ENCODE assay signal across 30 cellular contexts in the genomic region with DNA sequence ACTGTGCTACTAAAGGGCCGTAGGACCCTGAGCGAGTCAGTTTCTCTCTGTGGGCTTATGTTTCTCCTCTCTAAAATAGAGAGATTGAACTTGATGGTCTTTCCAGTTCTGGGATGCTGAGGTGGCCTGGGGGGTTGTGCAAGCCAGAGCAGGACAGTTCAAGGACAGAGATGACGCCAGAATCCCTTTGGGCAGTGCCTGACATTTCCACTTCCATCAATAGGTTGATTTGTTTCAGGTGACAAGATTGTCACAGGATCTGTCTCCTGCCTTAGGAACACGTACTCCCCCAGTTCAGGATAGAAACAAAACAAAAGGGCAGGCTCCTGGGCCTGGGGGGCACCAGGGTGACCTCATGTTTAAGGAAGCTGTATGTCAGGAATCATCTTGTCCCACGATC.
"Had no signal": no experiment of that assay in that cellular context is flagged by ENCODE, and none has a peak within 500 bp of the region (broad histone marks: within the 10 kb centered on the region; RNA-seq: fewer than 3 reads in every experiment).

No MANE protein-coding gene starts in this region.

- H3K36me3 Mint-ChIP-seq: activated naive CD4-positive, alpha-beta T cell treated with anti-CD3 and anti-CD28 coated beads, Interleukin-2, amount 50 U/mL, for 72 hours; WTC11 had no signal

- H3K27ac ChIP-seq: ascending aorta, body of pancreas, Peyer's patch, RWPE1, SJSA1 had no signal

- H3K27me3 Mint-ChIP-seq: activated T-cell treated with anti-CD3 and anti-CD28 coated beads, Interleukin-2, amount 50 U/mL, for 24 hours had no signal

- H3K27me3 ChIP-seq: ascending aorta, body of pancreas, MG63, Peyer's patch, SJSA1 had no signal

- DNase-seq: activated CD4-positive, alpha-beta T cell treated with anti-CD3 and anti-CD28 coated beads for 48 hours; activated CD4-positive, alpha-beta T cell treated with anti-CD3 and anti-CD28 coated beads, Interleukin-2, amount 50 U/mL, for 4 hours; activated CD4-positive, CD25-positive, alpha-beta regulatory T cell treated with anti-CD3 and anti-CD28 coated beads, Interleukin-2, amount 50 U/mL, for 72 hours; activated effector memory CD4-positive, alpha-beta T cell treated with Interleukin-2 at 50 U/mL for 16 hours; activated naive CD4-positive, alpha-beta T cell treated with Interleukin-2 at 50 U/mL for 16 hours; activated naive CD8-positive, alpha-beta T cell treated with anti-CD3 and anti-CD28 coated beads, Interleukin-2, amount 50 U/mL, for 24 hours; activated T-cell treated with anti-CD3 and anti-CD28 coated beads, Interleukin-2, amount 50 U/mL, for 24 hours; amniotic stem cell; body of pancreas; central memory CD4-positive, alpha-beta T cell; MG63; MV-4-11; NCI-H1092 treated with DMSO at 0.1 percent for 48 hours; NCI-H1417 treated with DMSO at 0.1 percent for 48 hours; NCI-H1694; NCI-H2029; NCI-H345; NCI-H510A; NCI-H526 treated with DMSO at 0.1 percent for 48 hours; NCI-H82; Peyer's patch; SHP77; T-helper 17 cell; T-helper 9 cell had no signal

- H3K36me3 ChIP-seq: ascending aorta, MG63, Peyer's patch, SJSA1 had no signal

- H3K27ac Mint-ChIP-seq: activated naive CD4-positive, alpha-beta T cell treated with anti-CD3 and anti-CD28 coated beads, Interleukin-2, amount 50 U/mL, for 72 hours; activated naive CD8-positive, alpha-beta T cell treated with anti-CD3 and anti-CD28 coated beads, Interleukin-2, amount 50 U/mL, for 24 hours; activated T-cell treated with anti-CD3 and anti-CD28 coated beads, Interleukin-2, amount 50 U/mL, for 24 hours; activated T-helper 1 cell treated with anti-CD3 and anti-CD28 coated beads, Interleukin-12 subunit alpha, Interleukin-12 subunit beta, Interleukin-2, Interleukin-4 antibody, amounts not matched to agents 30 ng/mL and 10 ng/mL and 1 ng/mL, durations not matched to agents 14 hours and 24 hours and 36 hours; T-helper 17 cell; WTC11 had no signal

- H3K9me3 Mint-ChIP-seq: activated naive CD4-positive, alpha-beta T cell treated with anti-CD3 and anti-CD28 coated beads, Interleukin-2, amount 50 U/mL, for 72 hours; activated naive CD8-positive, alpha-beta T cell treated with anti-CD3 and anti-CD28 coated beads, Interleukin-2, amount 50 U/mL, for 24 hours; activated T-cell treated with anti-CD3 and anti-CD28 coated beads, Interleukin-2, amount 50 U/mL, for 24 hours; activated T-helper 1 cell treated with anti-CD3 and anti-CD28 coated beads, Interleukin-12 subunit alpha, Interleukin-12 subunit beta, Interleukin-2, Interleukin-4 antibody, amounts not matched to agents 30 ng/mL and 10 ng/mL and 1 ng/mL, durations not matched to agents 14 hours and 24 hours and 36 hours; WTC11 had no signal

- H3K4me1 ChIP-seq: body of pancreas had no signal

- H3K4me3 ChIP-seq: ascending aorta, body of pancreas, MG63, Peyer's patch, SJSA1 had no signal

- H3K9me3 ChIP-seq: ascending aorta, body of pancreas, MG63, Peyer's patch, SJSA1 had no signal

- ATAC-seq: activated naive CD8-positive, alpha-beta T cell treated with anti-CD3 and anti-CD28 coated beads, Interleukin-2, amount 50 U/mL, for 24 hours; body of pancreas had no signal

- H3K4me1 Mint-ChIP-seq: activated naive CD8-positive, alpha-beta T cell treated with anti-CD3 and anti-CD28 coated beads, Interleukin-2, amount 50 U/mL, for 24 hours had no signal

- H3K4me3 Mint-ChIP-seq: activated naive CD8-positive, alpha-beta T cell treated with anti-CD3 and anti-CD28 coated beads, Interleukin-2, amount 50 U/mL, for 24 hours; activated T-cell treated with anti-CD3 and anti-CD28 coated beads, Interleukin-2, amount 50 U/mL, for 24 hours; activated T-helper 1 cell treated with anti-CD3 and anti-CD28 coated beads, Interleukin-12 subunit alpha, Interleukin-12 subunit beta, Interleukin-2, Interleukin-4 antibody, amounts not matched to agents 30 ng/mL and 10 ng/mL and 1 ng/mL, durations not matched to agents 14 hours and 24 hours and 36 hours; T-helper 17 cell; WTC11 had no signal
